1 cellular context compared by ENCODE assay signal in the genomic region with DNA sequence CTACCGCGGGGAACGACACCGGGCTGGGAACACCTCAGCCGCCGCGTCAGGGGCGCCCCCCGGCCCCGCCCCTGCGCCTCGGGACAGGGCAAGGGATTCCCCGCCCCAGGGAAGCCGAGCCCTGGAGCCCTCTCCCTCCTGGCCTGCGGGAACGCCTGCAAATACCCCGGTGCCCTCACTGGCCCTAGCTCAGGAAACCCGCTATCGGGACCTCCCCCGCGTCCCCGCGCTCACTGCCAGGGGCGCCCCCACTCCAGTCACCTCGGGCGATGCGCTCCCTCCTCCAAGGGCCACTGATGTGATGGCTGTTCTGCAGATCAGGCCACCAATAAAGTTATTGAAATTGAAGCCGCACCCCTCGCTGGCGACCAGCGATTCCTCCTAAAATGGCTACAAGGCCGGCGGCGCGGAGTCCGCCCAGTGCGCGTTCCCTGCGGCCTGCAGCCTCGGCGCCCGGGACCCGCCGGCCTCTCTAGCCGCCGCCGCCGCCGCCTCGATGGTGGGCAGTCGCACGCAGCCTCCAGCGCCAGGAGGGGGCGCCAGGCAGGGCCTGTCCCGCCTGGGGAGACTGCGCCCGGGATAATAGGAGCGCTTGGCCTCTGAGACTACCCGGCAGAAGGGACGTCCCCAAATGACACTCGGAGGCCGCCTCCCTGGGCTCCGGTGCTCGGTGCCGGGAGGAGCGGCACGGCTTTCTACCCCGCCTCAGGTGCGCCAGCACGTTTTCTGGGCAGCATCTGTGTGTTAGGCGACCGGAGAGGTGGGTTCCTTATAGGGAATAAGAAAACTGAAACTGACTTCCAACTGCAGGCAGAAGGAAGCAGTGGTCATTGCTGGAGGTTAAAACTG.
TF ChIP-seq lines count a peak whose summit lies in the region.

A gene with protein sequence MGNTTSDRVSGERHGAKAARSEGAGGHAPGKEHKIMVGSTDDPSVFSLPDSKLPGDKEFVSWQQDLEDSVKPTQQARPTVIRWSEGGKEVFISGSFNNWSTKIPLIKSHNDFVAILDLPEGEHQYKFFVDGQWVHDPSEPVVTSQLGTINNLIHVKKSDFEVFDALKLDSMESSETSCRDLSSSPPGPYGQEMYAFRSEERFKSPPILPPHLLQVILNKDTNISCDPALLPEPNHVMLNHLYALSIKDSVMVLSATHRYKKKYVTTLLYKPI (minus strand): TSS at position 303 of the 849 bp plus-strand sequence. CDS start 326 bp downstream, outside the sequence.

TF ChIP-seq in WTC11, 78 proteins besides CTCF, POLR2A, EP300 and RAD21 (continued from another document and continues in another):
- TF ChIP-seq, protein P1, sequence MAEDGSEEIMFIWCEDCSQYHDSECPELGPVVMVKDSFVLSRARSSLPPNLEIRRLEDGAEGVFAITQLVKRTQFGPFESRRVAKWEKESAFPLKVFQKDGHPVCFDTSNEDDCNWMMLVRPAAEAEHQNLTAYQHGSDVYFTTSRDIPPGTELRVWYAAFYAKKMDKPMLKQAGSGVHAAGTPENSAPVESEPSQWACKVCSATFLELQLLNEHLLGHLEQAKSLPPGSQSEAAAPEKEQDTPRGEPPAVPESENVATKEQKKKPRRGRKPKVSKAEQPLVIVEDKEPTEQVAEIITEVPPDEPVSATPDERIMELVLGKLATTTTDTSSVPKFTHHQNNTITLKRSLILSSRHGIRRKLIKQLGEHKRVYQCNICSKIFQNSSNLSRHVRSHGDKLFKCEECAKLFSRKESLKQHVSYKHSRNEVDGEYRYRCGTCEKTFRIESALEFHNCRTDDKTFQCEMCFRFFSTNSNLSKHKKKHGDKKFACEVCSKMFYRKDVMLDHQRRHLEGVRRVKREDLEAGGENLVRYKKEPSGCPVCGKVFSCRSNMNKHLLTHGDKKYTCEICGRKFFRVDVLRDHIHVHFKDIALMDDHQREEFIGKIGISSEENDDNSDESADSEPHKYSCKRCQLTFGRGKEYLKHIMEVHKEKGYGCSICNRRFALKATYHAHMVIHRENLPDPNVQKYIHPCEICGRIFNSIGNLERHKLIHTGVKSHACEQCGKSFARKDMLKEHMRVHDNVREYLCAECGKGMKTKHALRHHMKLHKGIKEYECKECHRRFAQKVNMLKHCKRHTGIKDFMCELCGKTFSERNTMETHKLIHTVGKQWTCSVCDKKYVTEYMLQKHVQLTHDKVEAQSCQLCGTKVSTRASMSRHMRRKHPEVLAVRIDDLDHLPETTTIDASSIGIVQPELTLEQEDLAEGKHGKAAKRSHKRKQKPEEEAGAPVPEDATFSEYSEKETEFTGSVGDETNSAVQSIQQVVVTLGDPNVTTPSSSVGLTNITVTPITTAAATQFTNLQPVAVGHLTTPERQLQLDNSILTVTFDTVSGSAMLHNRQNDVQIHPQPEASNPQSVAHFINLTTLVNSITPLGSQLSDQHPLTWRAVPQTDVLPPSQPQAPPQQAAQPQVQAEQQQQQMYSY (CRISPR knock-in tag; IDR thresholded peaks at IDR 0.05) = no peak
- TF ChIP-seq RORB (CRISPR knock-in tag; IDR thresholded peaks at IDR 0.05) (no peak), HMGA2 (CRISPR knock-in tag; IDR thresholded peaks at IDR 0.05) (no peak), NR3C1 (CRISPR knock-in tag; conservative IDR thresholded peaks at IDR 0.05; ENCODE audit: low read depth) (no peak), TP53 (CRISPR knock-in tag; IDR thresholded peaks at IDR 0.05) (0 out of 2 replicates have a peak, but pooled peaks have one; percentile 78), IRF2 (CRISPR knock-in tag; IDR thresholded peaks at IDR 0.05; ENCODE audit: borderline replicate concordance, low read depth) (no peak), GRHL2 (CRISPR knock-in tag; IDR thresholded peaks at IDR 0.05; ENCODE audit: insufficient replicate concordance, severe bottlenecking) (no peak), ETV6 (CRISPR knock-in tag; IDR thresholded peaks at IDR 0.05) (peak; percentile 85), SP1 (CRISPR knock-in tag; conservative IDR thresholded peaks at IDR 0.05) (no peak; the same call in 1 of the 2 replicates), MYBL2 (CRISPR knock-in tag; IDR thresholded peaks at IDR 0.05) (no peak), SOX15 (CRISPR knock-in tag; IDR thresholded peaks at IDR 0.05) (no peak), ZBTB21 (CRISPR knock-in tag; IDR thresholded peaks at IDR 0.05; ENCODE audit: borderline replicate concordance) (peak; percentile 81)
- TF ChIP-seq, protein P2, sequence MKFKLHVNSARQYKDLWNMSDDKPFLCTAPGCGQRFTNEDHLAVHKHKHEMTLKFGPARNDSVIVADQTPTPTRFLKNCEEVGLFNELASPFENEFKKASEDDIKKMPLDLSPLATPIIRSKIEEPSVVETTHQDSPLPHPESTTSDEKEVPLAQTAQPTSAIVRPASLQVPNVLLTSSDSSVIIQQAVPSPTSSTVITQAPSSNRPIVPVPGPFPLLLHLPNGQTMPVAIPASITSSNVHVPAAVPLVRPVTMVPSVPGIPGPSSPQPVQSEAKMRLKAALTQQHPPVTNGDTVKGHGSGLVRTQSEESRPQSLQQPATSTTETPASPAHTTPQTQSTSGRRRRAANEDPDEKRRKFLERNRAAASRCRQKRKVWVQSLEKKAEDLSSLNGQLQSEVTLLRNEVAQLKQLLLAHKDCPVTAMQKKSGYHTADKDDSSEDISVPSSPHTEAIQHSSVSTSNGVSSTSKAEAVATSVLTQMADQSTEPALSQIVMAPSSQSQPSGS (CRISPR knock-in tag; IDR thresholded peaks at IDR 0.05; ENCODE audit: borderline replicate concordance, low read depth) = no peak
- TF ChIP-seq, protein P3, sequence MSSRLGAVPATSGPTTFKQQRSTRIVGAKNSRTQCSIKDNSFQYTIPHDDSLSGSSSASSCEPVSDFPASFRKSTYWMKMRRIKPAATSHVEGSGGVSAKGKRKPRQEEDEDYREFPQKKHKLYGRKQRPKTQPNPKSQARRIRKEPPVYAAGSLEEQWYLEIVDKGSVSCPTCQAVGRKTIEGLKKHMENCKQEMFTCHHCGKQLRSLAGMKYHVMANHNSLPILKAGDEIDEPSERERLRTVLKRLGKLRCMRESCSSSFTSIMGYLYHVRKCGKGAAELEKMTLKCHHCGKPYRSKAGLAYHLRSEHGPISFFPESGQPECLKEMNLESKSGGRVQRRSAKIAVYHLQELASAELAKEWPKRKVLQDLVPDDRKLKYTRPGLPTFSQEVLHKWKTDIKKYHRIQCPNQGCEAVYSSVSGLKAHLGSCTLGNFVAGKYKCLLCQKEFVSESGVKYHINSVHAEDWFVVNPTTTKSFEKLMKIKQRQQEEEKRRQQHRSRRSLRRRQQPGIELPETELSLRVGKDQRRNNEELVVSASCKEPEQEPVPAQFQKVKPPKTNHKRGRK (CRISPR knock-in tag; IDR thresholded peaks at IDR 0.05; ENCODE audit: borderline replicate concordance) = no peak
- TF ChIP-seq, protein P4, sequence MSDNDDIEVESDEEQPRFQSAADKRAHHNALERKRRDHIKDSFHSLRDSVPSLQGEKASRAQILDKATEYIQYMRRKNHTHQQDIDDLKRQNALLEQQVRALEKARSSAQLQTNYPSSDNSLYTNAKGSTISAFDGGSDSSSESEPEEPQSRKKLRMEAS (CRISPR knock-in tag; IDR thresholded peaks at IDR 0.05) = peak; percentile 40; the same call in 1 of the 2 replicates
- TF ChIP-seq, protein P5, sequence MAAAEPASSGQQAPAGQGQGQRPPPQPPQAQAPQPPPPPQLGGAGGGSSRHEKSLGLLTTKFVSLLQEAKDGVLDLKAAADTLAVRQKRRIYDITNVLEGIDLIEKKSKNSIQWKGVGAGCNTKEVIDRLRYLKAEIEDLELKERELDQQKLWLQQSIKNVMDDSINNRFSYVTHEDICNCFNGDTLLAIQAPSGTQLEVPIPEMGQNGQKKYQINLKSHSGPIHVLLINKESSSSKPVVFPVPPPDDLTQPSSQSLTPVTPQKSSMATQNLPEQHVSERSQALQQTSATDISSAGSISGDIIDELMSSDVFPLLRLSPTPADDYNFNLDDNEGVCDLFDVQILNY (CRISPR knock-in tag; IDR thresholded peaks at IDR 0.05) = peak; percentile 21; the same call in 1 of the 2 replicates
- TF ChIP-seq, protein P6, sequence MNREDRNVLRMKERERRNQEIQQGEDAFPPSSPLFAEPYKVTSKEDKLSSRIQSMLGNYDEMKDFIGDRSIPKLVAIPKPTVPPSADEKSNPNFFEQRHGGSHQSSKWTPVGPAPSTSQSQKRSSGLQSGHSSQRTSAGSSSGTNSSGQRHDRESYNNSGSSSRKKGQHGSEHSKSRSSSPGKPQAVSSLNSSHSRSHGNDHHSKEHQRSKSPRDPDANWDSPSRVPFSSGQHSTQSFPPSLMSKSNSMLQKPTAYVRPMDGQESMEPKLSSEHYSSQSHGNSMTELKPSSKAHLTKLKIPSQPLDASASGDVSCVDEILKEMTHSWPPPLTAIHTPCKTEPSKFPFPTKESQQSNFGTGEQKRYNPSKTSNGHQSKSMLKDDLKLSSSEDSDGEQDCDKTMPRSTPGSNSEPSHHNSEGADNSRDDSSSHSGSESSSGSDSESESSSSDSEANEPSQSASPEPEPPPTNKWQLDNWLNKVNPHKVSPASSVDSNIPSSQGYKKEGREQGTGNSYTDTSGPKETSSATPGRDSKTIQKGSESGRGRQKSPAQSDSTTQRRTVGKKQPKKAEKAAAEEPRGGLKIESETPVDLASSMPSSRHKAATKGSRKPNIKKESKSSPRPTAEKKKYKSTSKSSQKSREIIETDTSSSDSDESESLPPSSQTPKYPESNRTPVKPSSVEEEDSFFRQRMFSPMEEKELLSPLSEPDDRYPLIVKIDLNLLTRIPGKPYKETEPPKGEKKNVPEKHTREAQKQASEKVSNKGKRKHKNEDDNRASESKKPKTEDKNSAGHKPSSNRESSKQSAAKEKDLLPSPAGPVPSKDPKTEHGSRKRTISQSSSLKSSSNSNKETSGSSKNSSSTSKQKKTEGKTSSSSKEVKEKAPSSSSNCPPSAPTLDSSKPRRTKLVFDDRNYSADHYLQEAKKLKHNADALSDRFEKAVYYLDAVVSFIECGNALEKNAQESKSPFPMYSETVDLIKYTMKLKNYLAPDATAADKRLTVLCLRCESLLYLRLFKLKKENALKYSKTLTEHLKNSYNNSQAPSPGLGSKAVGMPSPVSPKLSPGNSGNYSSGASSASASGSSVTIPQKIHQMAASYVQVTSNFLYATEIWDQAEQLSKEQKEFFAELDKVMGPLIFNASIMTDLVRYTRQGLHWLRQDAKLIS (CRISPR knock-in tag; IDR thresholded peaks at IDR 0.05; ENCODE audit: borderline replicate concordance) = no peak
- TF ChIP-seq, protein P7, sequence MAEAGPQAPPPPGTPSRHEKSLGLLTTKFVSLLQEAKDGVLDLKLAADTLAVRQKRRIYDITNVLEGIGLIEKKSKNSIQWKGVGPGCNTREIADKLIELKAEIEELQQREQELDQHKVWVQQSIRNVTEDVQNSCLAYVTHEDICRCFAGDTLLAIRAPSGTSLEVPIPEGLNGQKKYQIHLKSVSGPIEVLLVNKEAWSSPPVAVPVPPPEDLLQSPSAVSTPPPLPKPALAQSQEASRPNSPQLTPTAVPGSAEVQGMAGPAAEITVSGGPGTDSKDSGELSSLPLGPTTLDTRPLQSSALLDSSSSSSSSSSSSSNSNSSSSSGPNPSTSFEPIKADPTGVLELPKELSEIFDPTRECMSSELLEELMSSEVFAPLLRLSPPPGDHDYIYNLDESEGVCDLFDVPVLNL (CRISPR knock-in tag; IDR thresholded peaks at IDR 0.05; ENCODE audit: borderline replicate concordance, low read depth) = no peak
- TF ChIP-seq, protein P8, sequence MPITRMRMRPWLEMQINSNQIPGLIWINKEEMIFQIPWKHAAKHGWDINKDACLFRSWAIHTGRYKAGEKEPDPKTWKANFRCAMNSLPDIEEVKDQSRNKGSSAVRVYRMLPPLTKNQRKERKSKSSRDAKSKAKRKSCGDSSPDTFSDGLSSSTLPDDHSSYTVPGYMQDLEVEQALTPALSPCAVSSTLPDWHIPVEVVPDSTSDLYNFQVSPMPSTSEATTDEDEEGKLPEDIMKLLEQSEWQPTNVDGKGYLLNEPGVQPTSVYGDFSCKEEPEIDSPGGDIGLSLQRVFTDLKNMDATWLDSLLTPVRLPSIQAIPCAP (CRISPR knock-in tag; IDR thresholded peaks at IDR 0.05) = no peak
- TF ChIP-seq, protein P9, sequence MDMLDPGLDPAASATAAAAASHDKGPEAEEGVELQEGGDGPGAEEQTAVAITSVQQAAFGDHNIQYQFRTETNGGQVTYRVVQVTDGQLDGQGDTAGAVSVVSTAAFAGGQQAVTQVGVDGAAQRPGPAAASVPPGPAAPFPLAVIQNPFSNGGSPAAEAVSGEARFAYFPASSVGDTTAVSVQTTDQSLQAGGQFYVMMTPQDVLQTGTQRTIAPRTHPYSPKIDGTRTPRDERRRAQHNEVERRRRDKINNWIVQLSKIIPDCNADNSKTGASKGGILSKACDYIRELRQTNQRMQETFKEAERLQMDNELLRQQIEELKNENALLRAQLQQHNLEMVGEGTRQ (CRISPR knock-in tag; IDR thresholded peaks at IDR 0.05) = peak; percentile 40; the same call in 1 of the 2 replicates
- TF ChIP-seq, protein P10, sequence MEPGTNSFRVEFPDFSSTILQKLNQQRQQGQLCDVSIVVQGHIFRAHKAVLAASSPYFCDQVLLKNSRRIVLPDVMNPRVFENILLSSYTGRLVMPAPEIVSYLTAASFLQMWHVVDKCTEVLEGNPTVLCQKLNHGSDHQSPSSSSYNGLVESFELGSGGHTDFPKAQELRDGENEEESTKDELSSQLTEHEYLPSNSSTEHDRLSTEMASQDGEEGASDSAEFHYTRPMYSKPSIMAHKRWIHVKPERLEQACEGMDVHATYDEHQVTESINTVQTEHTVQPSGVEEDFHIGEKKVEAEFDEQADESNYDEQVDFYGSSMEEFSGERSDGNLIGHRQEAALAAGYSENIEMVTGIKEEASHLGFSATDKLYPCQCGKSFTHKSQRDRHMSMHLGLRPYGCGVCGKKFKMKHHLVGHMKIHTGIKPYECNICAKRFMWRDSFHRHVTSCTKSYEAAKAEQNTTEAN (CRISPR knock-in tag; IDR thresholded peaks at IDR 0.05) = no peak
- TF ChIP-seq, protein P11, sequence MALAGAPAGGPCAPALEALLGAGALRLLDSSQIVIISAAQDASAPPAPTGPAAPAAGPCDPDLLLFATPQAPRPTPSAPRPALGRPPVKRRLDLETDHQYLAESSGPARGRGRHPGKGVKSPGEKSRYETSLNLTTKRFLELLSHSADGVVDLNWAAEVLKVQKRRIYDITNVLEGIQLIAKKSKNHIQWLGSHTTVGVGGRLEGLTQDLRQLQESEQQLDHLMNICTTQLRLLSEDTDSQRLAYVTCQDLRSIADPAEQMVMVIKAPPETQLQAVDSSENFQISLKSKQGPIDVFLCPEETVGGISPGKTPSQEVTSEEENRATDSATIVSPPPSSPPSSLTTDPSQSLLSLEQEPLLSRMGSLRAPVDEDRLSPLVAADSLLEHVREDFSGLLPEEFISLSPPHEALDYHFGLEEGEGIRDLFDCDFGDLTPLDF (CRISPR knock-in tag; IDR thresholded peaks at IDR 0.05) = no peak
